Comparison of ENCODE assay signal across 9 cellular contexts in the genomic region with DNA sequence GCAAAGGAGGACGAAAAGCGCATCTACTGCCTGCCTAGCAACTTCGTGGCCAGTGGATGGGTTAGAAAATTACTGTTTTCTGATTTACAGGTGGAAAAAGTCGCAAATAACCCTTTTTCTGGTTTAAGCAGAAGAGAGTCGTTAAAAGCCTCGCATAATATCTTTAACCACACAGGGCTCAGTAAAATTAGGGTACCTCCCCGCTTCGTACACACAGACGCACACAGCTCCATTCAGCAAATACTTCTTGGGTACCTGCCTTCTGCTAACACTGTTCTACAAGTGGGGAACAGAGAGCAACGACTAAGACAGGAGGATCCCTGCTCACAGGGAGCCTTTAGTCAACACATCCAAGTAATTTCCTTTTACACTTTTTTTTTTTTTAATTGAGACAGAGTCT. TPM values are rescaled to one million over a fixed set of nuclear protein-coding genes. Genes with fewer than 3 reads are reported as not detected.
A peak's percentile ranks its signal among the peaks of the same experiment; 100 is the strongest.
DNase-seq lines count a peak whose midpoint lies in the region; ATAC-seq and TF ChIP-seq lines count a peak whose summit lies in the region.
"Had no signal": no experiment of that assay in that cellular context is flagged by ENCODE, and none has a peak within 500 bp of the region (broad histone marks: within the 10 kb centered on the region; RNA-seq: fewer than 3 reads in every experiment).

No MANE protein-coding gene starts in this region.

- intact Hi-C loops in right cardiac atrium (cut with DNase I) (no loop called here), spleen (cut with DNase I; ENCODE audit: low total_unique reads) (no loop called here)

- ATAC-seq in HG02981 (IDR thresholded peaks at IDR 0.05; ENCODE audit: unreplicated experiment) (peak; percentile 3), right cardiac atrium (no peak), GM19467 (IDR thresholded peaks at IDR 0.05; ENCODE audit: unreplicated experiment) (no peak)

- peak; percentile 10 for DNase-seq in NCI-H345 treated with DMSO at 0.1 percent for 48 hours (lab: John Stamatoyannopoulos, UW; ENCODE audit: unreplicated experiment)
- no peak for DNase-seq in NCI-H345 (lab: John Stamatoyannopoulos, UW)
- no peak for DNase-seq in WERI-Rb-1
- no peak for DNase-seq in right cardiac atrium
- no peak for DNase-seq in spleen
- no peak for DNase-seq in NCI-H1436 (lab: John Stamatoyannopoulos, UW)

- H3K27me3 ChIP-seq in WERI-Rb-1 (ENCODE audit: insufficient read depth, low read depth, severe bottlenecking), result no peaks in the 10 kb centered on the region
- no peaks in the 10 kb centered on the region for H3K27me3 ChIP-seq in right cardiac atrium (ENCODE audit: control insufficient read depth, insufficient read depth)
- H3K27me3 ChIP-seq in spleen (replicated peaks in 1 of 7), result no peaks in the 10 kb centered on the region

- H3K27ac ChIP-seq in WERI-Rb-1 (peak overlapping the region; percentile 81), right cardiac atrium (ENCODE audit: low read length) (peak overlapping the region; percentile 13), spleen (peak overlapping the region; percentile 80 to 93 (median 86))

- WGBS in right cardiac atrium, result 6% methylated on average over 10 of the region's 10 CpGs
- WGBS in spleen, 5 donors, result 5 to 9% (median 6%) methylated on average over 10 of the region's 10 CpGs

- TF ChIP-seq CTCF in WERI-Rb-1 (IDR thresholded peaks at IDR 0.05; ENCODE audit: low read depth, low read length) (no peak), spleen (IDR thresholded peaks at IDR 0.05 in 8 of 11, conservative IDR thresholded peaks at IDR 0.05 in 3 of 11) (no peak)

- TF ChIP-seq POLR2A in spleen (IDR thresholded peaks at IDR 0.05), result no peak

- H3K9me3 ChIP-seq in WERI-Rb-1 (ENCODE audit: severe bottlenecking) (no peaks in the 10 kb centered on the region), right cardiac atrium (ENCODE audit: control insufficient read depth, low read length) (no peaks in the 10 kb centered on the region), spleen (no peaks in the 10 kb centered on the region)

- H3K4me3 ChIP-seq in WERI-Rb-1 (ENCODE audit: low read depth, low read length) (peak overlapping the region; percentile 81), right cardiac atrium (ENCODE audit: low read length) (peak overlapping the region; percentile 52), spleen (peak overlapping the region; percentile 82 to 98 (median 86))

- H3K4me1 ChIP-seq in right cardiac atrium (ENCODE audit: control insufficient read depth, insufficient read depth, low read length) (no peaks in the 10 kb centered on the region), spleen (peaks cover 5 to 26% (median 18%) of the 10 kb centered on the region in 6 donors)

- H3K36me3 ChIP-seq in WERI-Rb-1 (peaks cover 4% of the 10 kb centered on the region), spleen (peaks cover 0 to 28% (median 18%) of the 10 kb centered on the region in 6 donors)

RNA-seq across cellular contexts. Expression of gene ALG6, which starts 0.7 kb away (rescaled TPM):
- total RNA-seq in right cardiac atrium, result 1 to 10 TPM; 5.0 to 6.2 (median 5.6) TPM
- 5.4 TPM for polyA plus RNA-seq in right cardiac atrium
- 10 to 100 TPM; 14.5 to 21.9 (median 18.3) TPM for total RNA-seq in spleen
- polyA plus RNA-seq in spleen, result 10 to 100 TPM; 17.8 to 29.4 (median 20.8) TPM

RNA-seq across cellular contexts. Expression of gene FOXD3, which starts 45.8 kb away (rescaled TPM):
- 1 to 10 TPM in 1 of 4 donors, under 1 TPM in 3; 0.38 to 1.6 (median 0.75) TPM for total RNA-seq in right cardiac atrium
- polyA plus RNA-seq in right cardiac atrium, result 1.0 TPM
- under 1 TPM in 2 of 7 donors, not detected in 5; 0.17 to 0.23 TPM for total RNA-seq in spleen
- under 1 TPM; 0.09 to 0.51 (median 0.11) TPM for polyA plus RNA-seq in spleen
- total RNA-seq: dermis microvascular lymphatic vessel endothelial cell had no signal

Comparison
In these comparisons a context has a peak if more than half of its experiments do, and no peak if none do; other contexts are left out.
1. H3K27ac ChIP-seq: peak in every context shown above with its lines; median percentile 86 in spleen; 81 in WERI-Rb-1; 13 in right cardiac atrium.